ENCODE assay signal across 9 cellular contexts in genomic region chr14:30874999-30875787, GRCh38. TPM values are rescaled to one million over a fixed set of nuclear protein-coding genes. Genes with fewer than 3 reads are reported as not detected.
A peak's percentile ranks its signal among the peaks of the same experiment; 100 is the strongest.
DNase-seq lines count a peak whose midpoint lies in the region; ATAC-seq, FAIRE-seq and TF ChIP-seq lines count a peak whose summit lies in the region.
"Had no signal": no experiment of that assay in that cellular context is flagged by ENCODE, and none has a peak within 500 bp of the region (broad histone marks: within the 10 kb centered on the region; RNA-seq: fewer than 3 reads in every experiment).

No MANE protein-coding gene starts in this region.

- H3K9me3 ChIP-seq in GM23248 (ENCODE audit: low read depth) (no peaks in the 10 kb centered on the region), Karpas-422 (ENCODE audit: low read length) (no peaks in the 10 kb centered on the region), kidney (ENCODE audit: control insufficient read depth in 1 of 2, low read length in 2 of 2) (no peaks in the 10 kb centered on the region)

- H4K20me1 ChIP-seq in GM23248 (ENCODE audit: insufficient read depth) = no peaks in the 10 kb centered on the region
- H4K20me1 ChIP-seq in Karpas-422 (ENCODE audit: insufficient read depth, low read depth, low read length) = no peaks in the 10 kb centered on the region

- H3K27me3 Mint-ChIP-seq in stimulated activated naive CD8-positive, alpha-beta T cell treated with anti-CD3 and anti-CD28 coated beads, Interleukin-15, Interleukin-2, amounts not matched to agents 100 ng/mL and 50 ng/mL, for 24 hours = peaks cover 50% of the 10 kb centered on the region

- no peak overlapping the region for H3K27ac Mint-ChIP-seq in stimulated activated naive CD8-positive, alpha-beta T cell treated with anti-CD3 and anti-CD28 coated beads, Interleukin-15, Interleukin-2, amounts not matched to agents 100 ng/mL and 50 ng/mL, for 24 hours

- H2AFZ ChIP-seq in GM23248 (peak overlapping the region; percentile 68; the same call in 1 of the 2 replicates), Karpas-422 (ENCODE audit: low read length) (peak overlapping the region; percentile 37; the same call in 1 of the 2 replicates)

- H3K36me3 ChIP-seq in GM23248 (ENCODE audit: low read depth) = no peaks in the 10 kb centered on the region
- no peaks in the 10 kb centered on the region for H3K36me3 ChIP-seq in Karpas-422 (ENCODE audit: insufficient read depth, low read length)
- no peaks in the 10 kb centered on the region for H3K36me3 ChIP-seq in kidney (ENCODE audit: control insufficient read depth in 1 of 2, insufficient read depth in 2 of 2, low read length in 2 of 2)

- H3K9me3 Mint-ChIP-seq in stimulated activated naive CD8-positive, alpha-beta T cell treated with anti-CD3 and anti-CD28 coated beads, Interleukin-15, Interleukin-2, amounts not matched to agents 100 ng/mL and 50 ng/mL, for 24 hours = no peaks in the 10 kb centered on the region

- H3K36me3 Mint-ChIP-seq in stimulated activated naive CD8-positive, alpha-beta T cell treated with anti-CD3 and anti-CD28 coated beads, Interleukin-15, Interleukin-2, amounts not matched to agents 100 ng/mL and 50 ng/mL, for 24 hours (ENCODE audit: low read depth) = no peaks in the 10 kb centered on the region

- peak; percentile 36 for ATAC-seq in GM18498 (IDR thresholded peaks at IDR 0.05; ENCODE audit: unreplicated experiment)
- ATAC-seq in omental fat pad (ENCODE audit: low FRiP score) = no peak

- peaks cover 54% of the 10 kb centered on the region for H3K27me3 ChIP-seq in GM23248 (replicated peaks; ENCODE audit: insufficient read depth)
- H3K27me3 ChIP-seq in Karpas-422 (ENCODE audit: low read length) = no peaks in the 10 kb centered on the region

- H3F3A ChIP-seq in GM23248 (ENCODE audit: insufficient read depth) = no peaks in the 10 kb centered on the region

- H3K9me2 ChIP-seq in GM23248 (ENCODE audit: insufficient read depth) (no peaks in the 10 kb centered on the region), Karpas-422 (replicated peaks; ENCODE audit: insufficient read depth, low read length) (no peaks in the 10 kb centered on the region)

- WGBS in GM23248 (ENCODE audit: low coverage in 1 of 2, low lambda C conversion rate in 2 of 2, missing lambda C conversion rate in 2 of 2), 2 experiments = 3 to 4% methylated on average over 39 to 47 of the region's 48 CpGs

- H3K4me2 ChIP-seq in GM23248 (ENCODE audit: unreplicated experiment) (peak overlapping the region; percentile 42), Karpas-422 (ENCODE audit: low read depth, low read length, poor library complexity, severe bottlenecking) (peak overlapping the region; percentile 75)

- peaks cover 16% of the 10 kb centered on the region for H3K4me1 Mint-ChIP-seq in stimulated activated naive CD8-positive, alpha-beta T cell treated with anti-CD3 and anti-CD28 coated beads, Interleukin-15, Interleukin-2, amounts not matched to agents 100 ng/mL and 50 ng/mL, for 24 hours (ENCODE audit: low read depth)

- peak overlapping the region; percentile 79 for H3K4me3 Mint-ChIP-seq in stimulated activated naive CD8-positive, alpha-beta T cell treated with anti-CD3 and anti-CD28 coated beads, Interleukin-15, Interleukin-2, amounts not matched to agents 100 ng/mL and 50 ng/mL, for 24 hours

- TF ChIP-seq CTCF in astrocyte of the cerebellum (IDR thresholded peaks at IDR 0.05; ENCODE audit: low read depth, low read length, missing control alignments) (no peak), kidney (IDR thresholded peaks at IDR 0.05; ENCODE audit: borderline replicate concordance, extremely low read depth, insufficient read depth) (no peak), omental fat pad (IDR thresholded peaks at IDR 0.05) (no peak)

- in situ Hi-C loops in GM23248 (cut with MboI) (no loop called here), astrocyte of the cerebellum (cut with HindIII; ENCODE audit: low sequenced_read_pairs) (no loop called here)

- no peak overlapping the region for H3K27ac ChIP-seq in GM23248
- H3K27ac ChIP-seq in Karpas-422 (ENCODE audit: low read length) = no peak overlapping the region
- H3K27ac ChIP-seq in kidney (ENCODE audit: low read depth in 2 of 2, low read length in 2 of 2) = no peak overlapping the region

- H3K4me3 ChIP-seq in GM23248 (no peak overlapping the region), Karpas-422 (ENCODE audit: low read length) (peak overlapping the region; percentile 66), astrocyte of the cerebellum (ENCODE audit: low read depth, low read length) (peak overlapping the region; percentile 52), kidney (ENCODE audit: low read length in 2 of 2) (peak overlapping the region; percentile 2 to 47)

- no peaks in the 10 kb centered on the region for H3K4me1 ChIP-seq in GM23248 (ENCODE audit: insufficient read depth)
- H3K4me1 ChIP-seq in Karpas-422 (ENCODE audit: low read length) = peaks cover 26% of the 10 kb centered on the region
- peaks cover 0 to 5% of the 10 kb centered on the region in 2 donors for H3K4me1 ChIP-seq in kidney (ENCODE audit: control insufficient read depth in 1 of 2, insufficient read depth in 1 of 2, low read depth in 1 of 2, low read length in 2 of 2)

- no peak for FAIRE-seq in kidney (lab: Jason Lieb, UNC)
- FAIRE-seq: TTC549 had no signal

- H3K79me2 ChIP-seq in GM23248 (ENCODE audit: insufficient read depth) (no peaks in the 10 kb centered on the region), Karpas-422 (ENCODE audit: low read length) (peaks cover 10% of the 10 kb centered on the region; the same call in 1 of the 2 replicates)

- peak; percentile 10 for DNase-seq in GM23248
- peak; percentile 52 for DNase-seq in Karpas-422
- no peak for DNase-seq in astrocyte of the cerebellum (ENCODE audit: low read depth)
- peak; percentile 74 for DNase-seq in kidney
- no peak for DNase-seq in NK-92 (lab: John Stamatoyannopoulos, UW; ENCODE audit: unreplicated experiment)
- DNase-seq in omental fat pad (ENCODE audit: low spot score) = no peak

- intact Hi-C loops in kidney (cut with DNase I) = no loop called here

- H3K9ac ChIP-seq in GM23248 = no peak overlapping the region
- peak overlapping the region; percentile 69 for H3K9ac ChIP-seq in Karpas-422 (ENCODE audit: low read length)
- no peak overlapping the region for H3K9ac ChIP-seq in kidney (ENCODE audit: low read length in 2 of 2)

RNA-seq across cellular contexts. Expression of gene COCH, which starts 0.8 kb away (rescaled TPM):
- 2.7 TPM in 1 of 2 replicates, not detected in the other for total RNA-seq in GM23248 (2014; rRNA removed; shearing (Covaris generic))
- polyA plus RNA-seq in GM23248 (2016; fragmentation: Nextera tagmentation; extraction: Ambion mirVana) = 0.09 TPM in 1 of 2 replicates, not detected in the other
- 26.5 and 33.7 TPM in 2 replicates for total RNA-seq in Karpas-422 (2014; rRNA removed; shearing (Covaris generic); ENCODE audit: low replicate concordance)
- 1.6 TPM for total RNA-seq in kidney
- 1.8 TPM for polyA plus RNA-seq in kidney (ENCODE audit: insufficient read depth, low read depth, low replicate concordance)
- total RNA-seq in omental fat pad = 1 to 10 TPM; 2.6 to 3.8 (median 2.9) TPM

Comparison
In these comparisons a context has a peak if more than half of its experiments do, and no peak if none do; other contexts are left out.
1. DNase-seq: peak in GM23248 (single experiment), Karpas-422 (single experiment) and kidney (single experiment); none in astrocyte of the cerebellum (single experiment), NK-92 (single experiment) and omental fat pad (single experiment).